ENCODE assay signal across 16 cellular contexts in genomic region chr2:80454628-80455027, GRCh38.
DNase-seq lines count a peak whose midpoint lies in the region; ATAC-seq, FAIRE-seq and TF ChIP-seq lines count a peak whose summit lies in the region.
"Had no signal": no experiment of that assay in that cellular context is flagged by ENCODE, and none has a peak within 500 bp of the region (broad histone marks: within the 10 kb centered on the region; RNA-seq: fewer than 3 reads in every experiment).

No MANE protein-coding gene starts in this region.

- ATAC-seq in heart right ventricle (peak; percentile 34 to 70 (median 62)), GM21786 (IDR thresholded peaks at IDR 0.05; ENCODE audit: unreplicated experiment) (no peak), GM18867 (IDR thresholded peaks at IDR 0.05; ENCODE audit: unreplicated experiment) (no peak)
- ATAC-seq: activated CD8-positive, alpha-beta T cell treated with anti-CD3 and anti-CD28 coated beads for 36 hours; gastrocnemius medialis; PC-3 had no signal

- CTCF ChIA-PET in SK-N-SH (lab: Yijun Ruan, JAX) = interaction anchor here (0.8 to 1.1 kb wide), 2 partner anchors 12 to 18 kb away, joined by 3 read pairs; no protein-coding TSS in a partner anchor

- H2BK5ac ChIP-seq in neuronal stem cell (ENCODE audit: low read length) = no peak overlapping the region

- peak overlapping the region; percentile 49 for H3K14ac ChIP-seq in neuronal stem cell (ENCODE audit: low read length)

- WGBS in SK-N-SH (ENCODE audit: low lambda C conversion rate) = 47% methylated on average over 7 of the region's 7 CpGs
- 39 to 50% methylated on average over 7 of the region's 7 CpGs for WGBS in heart right ventricle, 2 donors
- no CpG with 5 or more reads among the region's 7 CpGs for WGBS in neuronal stem cell (ENCODE audit: extremely low coverage in 2 of 2, insufficient read length in 2 of 2, insufficient replicate concordance in 1 of 2), 2 donors

- no peak overlapping the region for H2BK12ac ChIP-seq in neuronal stem cell (ENCODE audit: low read length)

- no peak for FAIRE-seq in HTR-8/SVneo (lab: Jason Lieb, UNC)

- no peak overlapping the region for H4K91ac ChIP-seq in neuronal stem cell (ENCODE audit: low read depth, low read length, poor library complexity)

- H2AFZ ChIP-seq in SK-N-SH (ENCODE audit: low read depth) (no peak overlapping the region), neuronal stem cell (ENCODE audit: low read length) (no peak overlapping the region)

- DNase-seq in DMS 273 (lab: John Stamatoyannopoulos, UW; ENCODE audit: unreplicated experiment) (peak; percentile 58), SK-N-SH (peak; percentile 54), heart right ventricle (peak; percentile 13 to 64), neuronal stem cell (ENCODE audit: low spot score) (no peak), HTR-8/SVneo (ENCODE audit: insufficient read length, low spot score) (no peak)
- DNase-seq in activated CD8-positive, alpha-beta memory T cell treated with anti-CD3 and anti-CD28 coated beads, Interleukin-2, amount 50 U/mL, for 48 hours = no peak
- DNase-seq: activated CD8-positive, alpha-beta T cell treated with anti-CD3 and anti-CD28 coated beads for 36 hours; colonic mucosa; gastrocnemius medialis; islet precursor cell; PC-3; stimulated activated CD4-positive, alpha-beta T cell treated with anti-CD3 and anti-CD28 coated beads, Interleukin-15, amount 100 ng/mL, for 24 hours; stomach had no signal

- no peak overlapping the region for H2BK120ac ChIP-seq in neuronal stem cell (ENCODE audit: low read depth, low read length)

- no peaks in the 10 kb centered on the region for H4K20me1 ChIP-seq in SK-N-SH (ENCODE audit: insufficient read depth)

- no peaks in the 10 kb centered on the region for H3F3A ChIP-seq in SK-N-SH (replicated peaks; ENCODE audit: insufficient read depth)

- H3K9me2 ChIP-seq in SK-N-SH = no peaks in the 10 kb centered on the region

- no peak overlapping the region for H3K23ac ChIP-seq in neuronal stem cell (ENCODE audit: low read depth, low read length, poor library complexity)

- no peak overlapping the region for H2BK15ac ChIP-seq in neuronal stem cell (ENCODE audit: low read length)

- no peak for TF ChIP-seq RAD21 in SK-N-SH (IDR thresholded peaks at IDR 0.05; ENCODE audit: low read length)

- no peaks in the 10 kb centered on the region for H3K36me3 ChIP-seq in SK-N-SH (replicated peaks in 1 of 2; ENCODE audit: control insufficient read depth in 1 of 2, insufficient read depth in 2 of 2, low read length in 1 of 2)
- H3K36me3 ChIP-seq in heart right ventricle = no peaks in the 10 kb centered on the region
- no peaks in the 10 kb centered on the region for H3K36me3 ChIP-seq in neuronal stem cell (replicated peaks in 1 of 2; ENCODE audit: control insufficient read depth in 2 of 2, insufficient read depth in 2 of 2, low read length in 2 of 2)
- H3K36me3 ChIP-seq: colonic mucosa, gastrocnemius medialis, prostate gland, stomach had no signal

- H3K18ac ChIP-seq in neuronal stem cell (ENCODE audit: low read length) = no peak overlapping the region

- H3K27ac ChIP-seq in SK-N-SH (ENCODE audit: low read depth in 2 of 2, low read length in 1 of 2) (peak overlapping the region in 1 of 2 experiments; percentile 28; a peak in 1 of 4 replicates), heart right ventricle (no peak overlapping the region), neuronal stem cell (replicated peaks; ENCODE audit: low read length) (no peak overlapping the region)
- H3K27ac ChIP-seq: colonic mucosa, gastrocnemius medialis, prostate gland, stomach had no signal

- H4K8ac ChIP-seq in neuronal stem cell (ENCODE audit: low read depth, low read length) = no peak overlapping the region

- no peak overlapping the region for H3K4ac ChIP-seq in neuronal stem cell (ENCODE audit: low read length)

- H3K4me3 ChIP-seq in SK-N-SH (ENCODE audit: low read depth in 2 of 2, low read length in 1 of 2) = no peak overlapping the region
- H3K4me3 ChIP-seq in heart right ventricle = no peak overlapping the region
- no peak overlapping the region for H3K4me3 ChIP-seq in neuronal stem cell (ENCODE audit: low read length in 2 of 2)
- H3K4me3 ChIP-seq: colonic mucosa, gastrocnemius medialis, prostate gland, stomach had no signal

- H3K79me1 ChIP-seq in neuronal stem cell (ENCODE audit: low read depth, low read length) = no peaks in the 10 kb centered on the region

- POLR2A ChIA-PET in SK-N-SH (lab: Yijun Ruan, JAX) = no interaction called here

- H3K27me3 ChIP-seq in SK-N-SH (ENCODE audit: insufficient read depth) (no peaks in the 10 kb centered on the region), heart right ventricle (no peaks in the 10 kb centered on the region), neuronal stem cell (ENCODE audit: control insufficient read depth in 3 of 3, insufficient read depth in 3 of 3, low read depth in 1 of 3, low read length in 3 of 3) (peaks cover 0 to 2% (median 0%) of the 10 kb centered on the region in 3 experiments)
- H3K27me3 ChIP-seq: colonic mucosa, stomach had no signal

- H3K9ac ChIP-seq in SK-N-SH = no peak overlapping the region
- no peak overlapping the region for H3K9ac ChIP-seq in neuronal stem cell (ENCODE audit: low read depth, low read length, poor library complexity)

- no peaks in the 10 kb centered on the region for H3K79me2 ChIP-seq in SK-N-SH (ENCODE audit: insufficient read depth)

- no peaks in the 10 kb centered on the region for H3K9me3 ChIP-seq in SK-N-SH
- H3K9me3 ChIP-seq in heart right ventricle = no peaks in the 10 kb centered on the region
- no peaks in the 10 kb centered on the region for H3K9me3 ChIP-seq in neuronal stem cell (replicated peaks in 1 of 2; ENCODE audit: control insufficient read depth in 2 of 2, insufficient read depth in 1 of 2, low read depth in 1 of 2, low read length in 2 of 2)
- H3K9me3 ChIP-seq: colonic mucosa, gastrocnemius medialis, prostate gland, stomach had no signal

- TF ChIP-seq CTCF in SK-N-SH (IDR thresholded peaks at IDR 0.05) (no peak), heart right ventricle (IDR thresholded peaks at IDR 0.05) (no peak)

- intact Hi-C loops in heart right ventricle (cut with DNase I) = no loop called here

- H3K4me2 ChIP-seq in SK-N-SH = no peak overlapping the region
- H3K4me2 ChIP-seq in neuronal stem cell (ENCODE audit: insufficient read depth, low read length, poor library complexity, severe bottlenecking) = no peak overlapping the region

- H3K4me1 ChIP-seq in SK-N-SH (ENCODE audit: control insufficient read depth in 1 of 2, insufficient read depth in 2 of 2, low read depth in 1 of 2, low read length in 1 of 2) (peaks cover 0 to 10% of the 10 kb centered on the region in 2 experiments; a peak in 2 of 4 replicates), heart right ventricle (peaks cover 0 to 6% (median 0%) of the 10 kb centered on the region in 9 donors), neuronal stem cell (ENCODE audit: control insufficient read depth in 2 of 2, insufficient read depth in 1 of 2, low read depth in 1 of 2, low read length in 2 of 2) (no peaks in the 10 kb centered on the region)
- H3K4me1 ChIP-seq: colonic mucosa, gastrocnemius medialis, prostate gland, stomach had no signal

- no peak overlapping the region for H2AK5ac ChIP-seq in neuronal stem cell (ENCODE audit: low read depth, low read length)

- peak in 1 of 2 experiments; percentile 30; a peak in 1 of 4 replicates for TF ChIP-seq EP300 in SK-N-SH (IDR thresholded peaks at IDR 0.05; ENCODE audit: borderline replicate concordance in 1 of 2, low read depth in 1 of 2, low read length in 1 of 2)

TF ChIP-seq in SK-N-SH, 30 proteins besides CTCF, POLR2A, EP300 and RAD21 (continues in another document):
- no peak for TF ChIP-seq RFX5 (IDR thresholded peaks at IDR 0.05; ENCODE audit: low read length)
- TF ChIP-seq MAX (IDR thresholded peaks at IDR 0.05; ENCODE audit: low read depth) = no peak
- no peak for TF ChIP-seq FOXJ3 (CRISPR knock-in tag; IDR thresholded peaks at IDR 0.05)
- no peak for TF ChIP-seq SMC3 (IDR thresholded peaks at IDR 0.05; ENCODE audit: low read depth, low read length)
- no peak for TF ChIP-seq EZH2phosphoT487 (IDR thresholded peaks at IDR 0.05; ENCODE audit: borderline replicate concordance, low read depth)
- no peak for TF ChIP-seq MEF2A (IDR thresholded peaks at IDR 0.05; ENCODE audit: borderline replicate concordance, low read depth)
- no peak for TF ChIP-seq POLR2AphosphoS5 (IDR thresholded peaks at IDR 0.05; ENCODE audit: low read depth, low read length)
- TF ChIP-seq NFIC (IDR thresholded peaks at IDR 0.05; ENCODE audit: borderline replicate concordance) = peak; percentile 43; the same call in 1 of the 2 replicates
- peak; percentile 86 for TF ChIP-seq GATA2 (CRISPR knock-in tag; IDR thresholded peaks at IDR 0.05)
- TF ChIP-seq JUND (IDR thresholded peaks at IDR 0.05) = no peak
- no peak for TF ChIP-seq ELF1 (IDR thresholded peaks at IDR 0.05)
- TF ChIP-seq GABPA (IDR thresholded peaks at IDR 0.05; ENCODE audit: low read depth) = no peak
- peak; percentile 94 for TF ChIP-seq MXI1 (IDR thresholded peaks at IDR 0.05; ENCODE audit: low read depth, low read length)
- TF ChIP-seq TEAD4 (IDR thresholded peaks at IDR 0.05; ENCODE audit: borderline replicate concordance, insufficient read depth) = no peak
- TF ChIP-seq FOSL2 (IDR thresholded peaks at IDR 0.05; ENCODE audit: borderline replicate concordance, low read depth) = no peak
- TF ChIP-seq FOXM1 (IDR thresholded peaks at IDR 0.05; ENCODE audit: low read depth) = no peak
- no peak for TF ChIP-seq IRF3 (IDR thresholded peaks at IDR 0.05; ENCODE audit: low read depth, low read length)
- no peak for TF ChIP-seq TAF1 (IDR thresholded peaks at IDR 0.05; ENCODE audit: borderline replicate concordance, low read depth, low read length)
- TF ChIP-seq TCF12 (IDR thresholded peaks at IDR 0.05) = no peak
- no peak for TF ChIP-seq NRF1 (IDR thresholded peaks at IDR 0.05; ENCODE audit: low read depth, low read length)

Comparison
In these comparisons a context has a peak if more than half of its experiments do, and no peak if none do; other contexts are left out.
1. DNase-seq: peak in DMS 273 (single experiment), SK-N-SH (single experiment) and heart right ventricle (2 of 2); none in neuronal stem cell (single experiment), activated CD8-positive, alpha-beta memory T cell treated with anti-CD3 and anti-CD28 coated beads, Interleukin-2, amount 50 U/mL, for 48 hours (single experiment) and HTR-8/SVneo (single experiment).
2. ATAC-seq: peak in heart right ventricle (8 of 8); none in GM21786 (single experiment) and GM18867 (single experiment).